ENCODE assay signal across 21 cellular contexts in the genomic region with DNA sequence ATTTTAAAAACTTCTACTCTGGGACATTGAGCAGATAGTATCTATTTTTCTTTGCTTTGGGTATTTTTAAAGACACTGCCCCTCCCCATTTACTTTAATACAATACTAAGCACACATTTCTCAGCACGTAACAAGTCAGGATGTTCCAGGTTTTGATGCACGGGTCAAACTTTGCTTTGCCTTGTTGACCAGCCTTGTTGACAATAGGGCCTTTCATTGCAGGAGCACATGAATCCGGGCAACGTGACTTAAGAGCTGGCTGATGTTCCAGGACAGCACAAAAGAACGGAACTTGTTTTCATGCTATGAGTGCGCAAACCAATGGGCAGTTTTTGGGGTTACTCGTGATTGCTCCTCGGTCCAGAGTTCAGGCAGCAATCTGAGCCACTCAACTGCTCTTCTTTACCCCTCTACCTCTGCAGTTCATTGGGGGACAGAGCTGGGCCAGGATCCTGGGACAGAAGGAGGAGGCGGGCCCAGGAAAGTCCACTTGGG.
DNase-seq lines count a peak whose midpoint lies in the region; FAIRE-seq and TF ChIP-seq lines count a peak whose summit lies in the region.
"Had no signal": no experiment of that assay in that cellular context is flagged by ENCODE, and none has a peak within 500 bp of the region (broad histone marks: within the 10 kb centered on the region; RNA-seq: fewer than 3 reads in every experiment).

No MANE protein-coding gene starts in this region.

- H3K9me3 ChIP-seq in breast epithelium (peaks cover 0 to 5% of the 10 kb centered on the region in 2 donors), tibial nerve (peaks cover 0 to 27% (median 0%) of the 10 kb centered on the region in 4 donors), WERI-Rb-1 (ENCODE audit: severe bottlenecking) (no peaks in the 10 kb centered on the region)

- H3K36me3 ChIP-seq in breast epithelium (no peaks in the 10 kb centered on the region), tibial nerve (no peaks in the 10 kb centered on the region), WERI-Rb-1 (no peaks in the 10 kb centered on the region)
- H3K36me3 ChIP-seq: heart right ventricle, neural progenitor cell had no signal

- no peaks in the 10 kb centered on the region for H3K27me3 Mint-ChIP-seq in MCF 10A (ENCODE audit: insufficient read depth, unreplicated experiment)
- H3K27me3 Mint-ChIP-seq: activated CD8-positive, alpha-beta T cell treated with anti-CD3 and anti-CD28 coated beads for 36 hours; type B pancreatic cell had no signal

- H3K27ac ChIP-seq in breast epithelium (peak overlapping the region; percentile 81 to 83), tibial nerve (peak overlapping the region; percentile 68 to 90 (median 85)), WERI-Rb-1 (no peak overlapping the region)
- H3K27ac ChIP-seq: heart right ventricle, neural progenitor cell had no signal

- H3K27me3 ChIP-seq in breast epithelium (no peaks in the 10 kb centered on the region), tibial nerve (no peaks in the 10 kb centered on the region), WERI-Rb-1 (ENCODE audit: insufficient read depth, low read depth, severe bottlenecking) (no peaks in the 10 kb centered on the region)
- H3K27me3 ChIP-seq: heart right ventricle, neural progenitor cell had no signal

- no peaks in the 10 kb centered on the region for H3K4me1 ChIP-seq in breast epithelium
- H3K4me1 ChIP-seq in tibial nerve, result peaks cover 0 to 8% (median 3%) of the 10 kb centered on the region in 4 donors
- H3K4me1 ChIP-seq: heart right ventricle, neural progenitor cell had no signal

- no peaks in the 10 kb centered on the region for H3K4me1 Mint-ChIP-seq in MCF 10A (ENCODE audit: insufficient read depth, unreplicated experiment)
- H3K4me1 Mint-ChIP-seq: neural progenitor cell had no signal

- no peak overlapping the region for H3K27ac Mint-ChIP-seq in MCF 10A (ENCODE audit: low read depth, unreplicated experiment)
- H3K27ac Mint-ChIP-seq: activated CD8-positive, alpha-beta T cell treated with anti-CD3 and anti-CD28 coated beads for 36 hours; neural progenitor cell; T-helper 2 cell treated with Interferon-gamma antibody and Interleukin-4, amounts not matched to agents 5 μg/mL and 100 μg/mL, for 36 hours; type B pancreatic cell had no signal

- H3K9me3 Mint-ChIP-seq in MCF 10A (ENCODE audit: unreplicated experiment), result no peaks in the 10 kb centered on the region

- H3K36me3 Mint-ChIP-seq in MCF 10A (ENCODE audit: insufficient read depth, unreplicated experiment), result no peaks in the 10 kb centered on the region
- H3K36me3 Mint-ChIP-seq: neural progenitor cell, type B pancreatic cell had no signal

- TF ChIP-seq EP300 in tibial nerve (IDR thresholded peaks at IDR 0.05), result peak; percentile 90 to 94

- POLR2A ChIA-PET in MCF 10A (lab: Yijun Ruan, JAX), result no interaction called here

- no TSS peak for BruUV-seq in MCF 10A (replicated peaks; lab: Mats Ljungman, UMichigan)

- CTCF ChIA-PET in MCF 10A (lab: Yijun Ruan, JAX), result interaction anchor here (1.2 kb wide), 1 partner anchor 28 kb away, joined by 3 read pairs; no protein-coding TSS in a partner anchor

- H3K4me3 Mint-ChIP-seq in MCF 10A (ENCODE audit: unreplicated experiment), result no peak overlapping the region
- H3K4me3 Mint-ChIP-seq: activated CD8-positive, alpha-beta T cell treated with anti-CD3 and anti-CD28 coated beads for 36 hours; neural progenitor cell; T-helper 2 cell treated with Interferon-gamma antibody and Interleukin-4, amounts not matched to agents 5 μg/mL and 100 μg/mL, for 36 hours; type B pancreatic cell had no signal

- intact Hi-C loops in breast epithelium (cut with DNase I; ENCODE audit: low total_unique reads), result loop anchor here (5.0 kb wide), 1 partner anchor 977 kb away; no protein-coding TSS in a partner anchor
- intact Hi-C loops in MCF 10A (cut with micrococcal nuclease), result no loop called here

- TF ChIP-seq POLR2A in breast epithelium (IDR thresholded peaks at IDR 0.05) (no peak), tibial nerve (IDR thresholded peaks at IDR 0.05) (peak in 1 of 2 donors; percentile 64)

- no peak overlapping the region for H3K4me3 ChIP-seq in breast epithelium
- H3K4me3 ChIP-seq in tibial nerve, result no peak overlapping the region
- H3K4me3 ChIP-seq in WERI-Rb-1 (ENCODE audit: low read depth, low read length), result no peak overlapping the region
- H3K4me3 ChIP-seq: heart right ventricle, neural progenitor cell, smooth muscle cell had no signal

- DNase-seq in breast epithelium (ENCODE audit: low spot score in 2 of 2) (peak in 1 of 2 donors; percentile 54), MCF 10A (ENCODE audit: unreplicated experiment) (no peak), frontal cortex (ENCODE audit: low spot score in 2 of 2) (no peak), mucosa of gallbladder (ENCODE audit: low spot score) (peak; percentile 28), tibial nerve (ENCODE audit: low spot score in 2 of 2) (peak; percentile 63), NCI-H1930 (lab: John Stamatoyannopoulos, UW) (no peak), NCI-H526 treated with DMSO at 0.1 percent for 48 hours (lab: John Stamatoyannopoulos, UW) (no peak), WERI-Rb-1 (no peak)
- DNase-seq: 8988T; activated CD8-positive, alpha-beta T cell treated with anti-CD3 and anti-CD28 coated beads for 36 hours; CD8-positive, alpha-beta memory T cell; DMS79; heart right ventricle; left ventricle myocardium superior; NCI-H1417; stimulated activated CD4-positive, alpha-beta T cell treated with anti-CD3 and anti-CD28 coated beads, Interleukin-2, amount 100 ng/mL, for 48 hours; stimulated activated naive CD4-positive, alpha-beta T cell had no signal

- FAIRE-seq in frontal cortex (lab: Jason Lieb, UNC), result peak; percentile 90

- TF ChIP-seq CTCF in breast epithelium (IDR thresholded peaks at IDR 0.05), result no peak
- TF ChIP-seq CTCF in MCF 10A (IDR thresholded peaks at IDR 0.05; ENCODE audit: unreplicated experiment), result no peak
- TF ChIP-seq CTCF in tibial nerve (IDR thresholded peaks at IDR 0.05), result no peak
- TF ChIP-seq CTCF in WERI-Rb-1 (IDR thresholded peaks at IDR 0.05; ENCODE audit: low read depth, low read length), result no peak

- WGBS in tibial nerve, 2 donors, result 40 to 43% methylated on average over 9 of the region's 9 CpGs

Comparison
In these comparisons a context has a peak if more than half of its experiments do, and no peak if none do; other contexts are left out.
1. DNase-seq: peak in mucosa of gallbladder (single experiment) and tibial nerve (2 of 2); none in MCF 10A (single experiment), frontal cortex (0 of 2), NCI-H1930 (0 of 2), NCI-H526 treated with DMSO at 0.1 percent for 48 hours (single experiment) and WERI-Rb-1 (single experiment).